ENCODE assay signal across 19 cellular contexts in the genomic region with DNA sequence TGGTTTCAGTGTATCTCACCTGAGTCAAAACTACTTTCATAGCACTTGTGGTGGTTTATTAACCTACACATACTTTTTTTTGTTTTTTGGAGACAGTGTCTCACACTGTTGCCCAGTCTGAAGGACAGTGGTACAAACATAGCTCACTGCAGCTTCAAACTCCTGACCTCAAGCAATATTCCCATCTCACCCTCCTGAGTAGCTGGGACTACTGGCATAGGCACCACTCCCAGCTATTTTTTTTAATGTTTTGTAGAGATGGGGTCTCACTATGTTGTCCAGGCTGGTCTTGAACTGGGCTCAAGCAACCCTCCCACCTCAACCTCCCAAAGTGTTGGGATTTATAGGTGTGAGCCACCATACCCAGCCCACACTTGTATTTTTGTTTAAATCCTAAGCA.
"Had no signal": no experiment of that assay in that cellular context is flagged by ENCODE, and none has a peak within 500 bp of the region (broad histone marks: within the 10 kb centered on the region; RNA-seq: fewer than 3 reads in every experiment).

No MANE protein-coding gene starts in this region.

- H3K9me3 ChIP-seq: heart left ventricle, neutrophil, psoas muscle, spleen, testis, tibial nerve, upper lobe of right lung, vagina had no signal

- H3K27ac ChIP-seq: heart left ventricle, neutrophil, psoas muscle, spleen, testis, tibial nerve, upper lobe of right lung, vagina had no signal

- H3K4me3 ChIP-seq: heart left ventricle, psoas muscle, spleen, testis, tibial nerve, upper lobe of right lung, vagina had no signal

- ATAC-seq: esophagus mucosa; heart left ventricle; naive thymus-derived CD8-positive, alpha-beta T cell; psoas muscle; sciatic nerve; stimulated activated naive B cell treated with anti-CD40 and anti-IgM and Interleukin-4, amounts not matched to agents 10 μg/mL and 1 μg/mL and 100 μg/mL, for 72 hours; stimulated activated naive CD8-positive, alpha-beta T cell treated with anti-CD3 and anti-CD28 coated beads, Interleukin-15, amount 100 ng/mL, for 72 hours; upper lobe of right lung had no signal

- DNase-seq: effector memory CD4-positive, alpha-beta T cell; heart left ventricle; hippocampal formation; naive thymus-derived CD8-positive, alpha-beta T cell; psoas muscle; retina; spleen; stimulated activated CD4-positive, alpha-beta T cell treated with anti-CD3 and anti-CD28 coated beads, Interleukin-15, amount 100 ng/mL, for 24 hours; stimulated activated CD4-positive, alpha-beta T cell treated with anti-CD3 and anti-CD28 coated beads, Interleukin-1b, Interleukin-23, amount 100 ng/mL, for 48 hours; stimulated activated CD4-positive, alpha-beta T cell treated with anti-CD3 and anti-CD28 coated beads, Interleukin-4, amount 100 ng/mL, for 24 hours; stimulated activated naive B cell treated with anti-CD40 and anti-IgM and Interleukin-4, amounts not matched to agents 10 μg/mL and 1 μg/mL and 100 μg/mL, for 72 hours; stimulated activated naive CD8-positive, alpha-beta T cell treated with anti-CD3 and anti-CD28 coated beads, Interleukin-15, amount 100 ng/mL, for 72 hours; testis; upper lobe of right lung had no signal

- H3K9me3 Mint-ChIP-seq: naive thymus-derived CD8-positive, alpha-beta T cell; stimulated activated naive B cell treated with anti-CD40 and anti-IgM and Interleukin-4, amounts not matched to agents 10 μg/mL and 1 μg/mL and 100 μg/mL, for 72 hours; stimulated activated naive CD8-positive, alpha-beta T cell treated with anti-CD3 and anti-CD28 coated beads, Interleukin-15, amount 100 ng/mL, for 72 hours had no signal

- H3K4me3 Mint-ChIP-seq: naive thymus-derived CD8-positive, alpha-beta T cell; stimulated activated naive B cell treated with anti-CD40 and anti-IgM and Interleukin-4, amounts not matched to agents 10 μg/mL and 1 μg/mL and 100 μg/mL, for 72 hours; stimulated activated naive CD8-positive, alpha-beta T cell treated with anti-CD3 and anti-CD28 coated beads, Interleukin-15, amount 100 ng/mL, for 72 hours had no signal

- H3K27me3 Mint-ChIP-seq: naive thymus-derived CD8-positive, alpha-beta T cell; stimulated activated naive B cell treated with anti-CD40 and anti-IgM and Interleukin-4, amounts not matched to agents 10 μg/mL and 1 μg/mL and 100 μg/mL, for 72 hours; stimulated activated naive CD8-positive, alpha-beta T cell treated with anti-CD3 and anti-CD28 coated beads, Interleukin-15, amount 100 ng/mL, for 72 hours had no signal

- H3K27me3 ChIP-seq: heart left ventricle, neutrophil, spleen, testis, tibial nerve, upper lobe of right lung, vagina had no signal

- H3K4me1 ChIP-seq: testis had no signal
